8 cellular contexts compared by ENCODE assay signal in genomic region chr1:97243973-97244560, GRCh38.
DNase-seq lines count a peak whose midpoint lies in the region; ATAC-seq and TF ChIP-seq lines count a peak whose summit lies in the region.

No MANE protein-coding gene starts in this region.

- H2AFZ ChIP-seq in PC-9 (no peak overlapping the region), hepatocyte (no peak overlapping the region)

- CTCF ChIA-PET in PC-9 (lab: Charles Lee), result interaction anchor here (0.6 to 1.0 kb wide), 5 partner anchors 34 to 1172 kb away, joined by 3 to 7 read pairs (median 3); no protein-coding TSS in a partner anchor

- ATAC-seq in GM21423 (IDR thresholded peaks at IDR 0.05; ENCODE audit: unreplicated experiment) (no peak), HG03196 (IDR thresholded peaks at IDR 0.05; ENCODE audit: unreplicated experiment) (no peak), HG03442 (IDR thresholded peaks at IDR 0.05; ENCODE audit: unreplicated experiment) (no peak)

- H3F3A ChIP-seq in PC-9 (ENCODE audit: insufficient read depth, low read depth), result no peaks in the 10 kb centered on the region

- H3K79me2 ChIP-seq in PC-9 (ENCODE audit: low read depth), result no peaks in the 10 kb centered on the region
- H3K79me2 ChIP-seq in hepatocyte, result no peaks in the 10 kb centered on the region

- H4K20me1 ChIP-seq in PC-9 (ENCODE audit: insufficient read depth) (no peaks in the 10 kb centered on the region), hepatocyte (ENCODE audit: insufficient read depth, poor library complexity, severe bottlenecking) (no peaks in the 10 kb centered on the region)

- POLR2A ChIA-PET in PC-9 (lab: Charles Lee; ENCODE audit: unreplicated experiment), result no interaction called here

- no peak for TF ChIP-seq POLR2A in stomach (IDR thresholded peaks at IDR 0.05)

- H3K4me1 ChIP-seq in PC-9 (replicated peaks; ENCODE audit: insufficient read depth) (no peaks in the 10 kb centered on the region), hepatocyte (ENCODE audit: insufficient read depth) (no peaks in the 10 kb centered on the region), stomach (peaks cover 0 to 5% (median 0%) of the 10 kb centered on the region in 4 donors)

- TF ChIP-seq CTCF in GM10266 (IDR thresholded peaks at IDR 0.05; ENCODE audit: control insufficient read depth, insufficient read depth, low read depth, missing control alignments), result peak; percentile 46
- TF ChIP-seq CTCF in PC-9 (conservative IDR thresholded peaks at IDR 0.05), result peak; percentile 86
- TF ChIP-seq CTCF in hepatocyte (IDR thresholded peaks at IDR 0.05; ENCODE audit: poor library complexity), result peak; percentile 45
- peak in 3 of 7 experiments; percentile 26 to 48 (median 32) for TF ChIP-seq CTCF in stomach (IDR thresholded peaks at IDR 0.05)

- H3K9me2 ChIP-seq in PC-9 (ENCODE audit: insufficient read depth) (no peaks in the 10 kb centered on the region), hepatocyte (replicated peaks; ENCODE audit: insufficient read depth) (no peaks in the 10 kb centered on the region)

- no peak for TF ChIP-seq EP300 in stomach (IDR thresholded peaks at IDR 0.05)

- H3K36me3 ChIP-seq in H7 (replicated peaks; ENCODE audit: control insufficient read depth, insufficient read depth, low read length) (no peaks in the 10 kb centered on the region), PC-9 (ENCODE audit: low read depth) (no peaks in the 10 kb centered on the region), hepatocyte (replicated peaks; ENCODE audit: insufficient read depth, low read depth) (no peaks in the 10 kb centered on the region), stomach (no peaks in the 10 kb centered on the region)

- DNase-seq in GM10266 (ENCODE audit: extremely low spot score) (peak; percentile 3), H7 (peak; percentile 1), PC-9 (no peak), hepatocyte (ENCODE audit: low spot score) (peak; percentile 15), stomach (no peak)

- intact Hi-C loops in PC-9 (cut with micrococcal nuclease; ENCODE audit: unreplicated experiment) (loop anchor here (10.0 kb wide), 1 partner anchor 811 kb away; no protein-coding TSS in a partner anchor), stomach (cut with DNase I; ENCODE audit: low total_unique reads) (no loop called here)

- peaks cover 9% of the 10 kb centered on the region; the same call in 1 of the 2 replicates for H3K9me3 ChIP-seq in PC-9 (ENCODE audit: insufficient read depth, low read depth)
- H3K9me3 ChIP-seq in hepatocyte (ENCODE audit: low read depth), result no peaks in the 10 kb centered on the region
- no peaks in the 10 kb centered on the region for H3K9me3 ChIP-seq in stomach

- H3K27ac ChIP-seq in PC-9 (no peak overlapping the region), hepatocyte (no peak overlapping the region), stomach (no peak overlapping the region)

- no TSS peak for BruUV-seq in PC-9 (replicated peaks; lab: Mats Ljungman, UMichigan)

- 94% methylated on average over 2 of the region's 2 CpGs for WGBS in hepatocyte (ENCODE audit: low lambda C conversion rate, missing lambda C conversion rate)
- WGBS in stomach, 5 donors, result 50 to 82% (median 57%) methylated on average over 2 of the region's 2 CpGs

- H3K4me2 ChIP-seq in PC-9, result no peak overlapping the region
- H3K4me2 ChIP-seq in hepatocyte, result no peak overlapping the region

- H3K27me3 ChIP-seq in H7 (ENCODE audit: control insufficient read depth, insufficient read depth, low read length) (no peaks in the 10 kb centered on the region), PC-9 (ENCODE audit: insufficient read depth, low read depth) (no peaks in the 10 kb centered on the region), hepatocyte (no peaks in the 10 kb centered on the region), stomach (no peaks in the 10 kb centered on the region)

- H3K4me3 ChIP-seq in H7 (ENCODE audit: insufficient read depth, low read depth, low read length), result no peak overlapping the region
- H3K4me3 ChIP-seq in PC-9, result no peak overlapping the region
- no peak overlapping the region for H3K4me3 ChIP-seq in hepatocyte
- no peak overlapping the region for H3K4me3 ChIP-seq in stomach

Comparison
In these comparisons a context has a peak if more than half of its experiments do, and no peak if none do; other contexts are left out.
1. DNase-seq: peak in GM10266 (single experiment), H7 (single experiment) and hepatocyte (single experiment); none in PC-9 (0 of 2) and stomach (single experiment).